In genomic region chr10:6177880-6178281, GRCh38 we compare ENCODE assay signal across 23 cellular contexts. TPM values are rescaled to one million over a fixed set of nuclear protein-coding genes. Genes with fewer than 3 reads are reported as not detected.
DNase-seq lines count a peak whose midpoint lies in the region; ATAC-seq, FAIRE-seq and TF ChIP-seq lines count a peak whose summit lies in the region.
"Had no signal": no experiment of that assay in that cellular context is flagged by ENCODE, and none has a peak within 500 bp of the region (broad histone marks: within the 10 kb centered on the region; RNA-seq: fewer than 3 reads in every experiment).

No MANE protein-coding gene starts in this region.

- no peak for TF ChIP-seq CTCF in bronchial epithelial cell (IDR thresholded peaks at IDR 0.05; ENCODE audit: insufficient read depth, low read length, severe bottlenecking)
- no peak for TF ChIP-seq CTCF in Peyer's patch (IDR thresholded peaks at IDR 0.05)

- H3K4me1 ChIP-seq in Peyer's patch = peaks cover 0 to 4% (median 0%) of the 10 kb centered on the region in 4 donors

- H3K4me3 ChIP-seq in bronchial epithelial cell (ENCODE audit: low read depth, low read length) = no peak overlapping the region
- H3K4me3 ChIP-seq in Peyer's patch = no peak overlapping the region
- H3K4me3 ChIP-seq: lung, SJCRH30 had no signal

- H3K4me1 Mint-ChIP-seq in activated T-cell treated with anti-CD3 and anti-CD28 coated beads, Interleukin-2, amount 50 U/mL, for 24 hours (ENCODE audit: low read depth) = peaks cover 51% of the 10 kb centered on the region
- H3K4me1 Mint-ChIP-seq in stimulated activated effector memory CD8-positive, alpha-beta T cell treated with anti-CD3 and anti-CD28 coated beads, Interleukin-12 subunit alpha, Interleukin-12 subunit beta, amount 100 ng/mL, for 72 hours = peaks cover 42% of the 10 kb centered on the region

- H3K27me3 Mint-ChIP-seq in activated T-cell treated with anti-CD3 and anti-CD28 coated beads, Interleukin-2, amount 50 U/mL, for 24 hours = no peaks in the 10 kb centered on the region
- H3K27me3 Mint-ChIP-seq: activated CD4-positive, alpha-beta memory T cell treated with anti-CD3 and anti-CD28 coated beads, Interleukin-2, amount 10 ng/mL, durations not matched to agents 7 days and 5 days had no signal

- no peaks in the 10 kb centered on the region for H3K9me3 Mint-ChIP-seq in activated T-cell treated with anti-CD3 and anti-CD28 coated beads, Interleukin-2, amount 50 U/mL, for 24 hours
- no peaks in the 10 kb centered on the region for H3K9me3 Mint-ChIP-seq in stimulated activated effector memory CD8-positive, alpha-beta T cell treated with anti-CD3 and anti-CD28 coated beads, Interleukin-12 subunit alpha, Interleukin-12 subunit beta, amount 100 ng/mL, for 72 hours
- H3K9me3 Mint-ChIP-seq: activated CD4-positive, alpha-beta memory T cell treated with anti-CD3 and anti-CD28 coated beads, Interleukin-2, amount 10 ng/mL, durations not matched to agents 7 days and 5 days; activated naive CD4-positive, alpha-beta T cell treated with anti-CD3 and anti-CD28 coated beads for 36 hours; T-helper 1 cell treated with Interleukin-12 subunit alpha and Interleukin-12 subunit beta and Interleukin-4 antibody, amounts not matched to agents 30 μg/mL and 1 μg/mL, for 36 hours had no signal

- H3K27ac ChIP-seq in Peyer's patch = peak overlapping the region in 1 of 4 donors; percentile 25
- H3K27ac ChIP-seq: foreskin keratinocyte, SJCRH30, VCaP had no signal

- FAIRE-seq in bronchial epithelial cell (lab: Jason Lieb, UNC) = peak; percentile 47
- FAIRE-seq: H1, islet of Langerhans had no signal

- TF ChIP-seq POLR2A in Peyer's patch (IDR thresholded peaks at IDR 0.05) = no peak

- intact Hi-C loops in left colon (cut with DNase I, micrococcal nuclease) = no loop called here

- H3K4me3 Mint-ChIP-seq in activated T-cell treated with anti-CD3 and anti-CD28 coated beads, Interleukin-2, amount 50 U/mL, for 24 hours = no peak overlapping the region
- H3K4me3 Mint-ChIP-seq in stimulated activated effector memory CD8-positive, alpha-beta T cell treated with anti-CD3 and anti-CD28 coated beads, Interleukin-12 subunit alpha, Interleukin-12 subunit beta, amount 100 ng/mL, for 72 hours = no peak overlapping the region
- H3K4me3 Mint-ChIP-seq: activated CD4-positive, alpha-beta memory T cell treated with anti-CD3 and anti-CD28 coated beads, Interleukin-2, amount 10 ng/mL, durations not matched to agents 7 days and 5 days; activated naive CD4-positive, alpha-beta T cell treated with anti-CD3 and anti-CD28 coated beads for 36 hours had no signal

- ATAC-seq in left colon = peak; percentile 8
- no peak for ATAC-seq in stimulated activated effector memory CD8-positive, alpha-beta T cell treated with anti-CD3 and anti-CD28 coated beads, Interleukin-12 subunit alpha, Interleukin-12 subunit beta, amount 100 ng/mL, for 72 hours
- ATAC-seq: foreskin keratinocyte had no signal

- H3K36me3 Mint-ChIP-seq in activated T-cell treated with anti-CD3 and anti-CD28 coated beads, Interleukin-2, amount 50 U/mL, for 24 hours (ENCODE audit: low read depth) = peaks cover 45% of the 10 kb centered on the region
- H3K36me3 Mint-ChIP-seq in stimulated activated effector memory CD8-positive, alpha-beta T cell treated with anti-CD3 and anti-CD28 coated beads, Interleukin-12 subunit alpha, Interleukin-12 subunit beta, amount 100 ng/mL, for 72 hours = peaks cover 19% of the 10 kb centered on the region

- H3K36me3 ChIP-seq in bronchial epithelial cell (ENCODE audit: control insufficient read depth, insufficient read depth, low read length) (peaks cover under 1% of the 10 kb centered on the region), Peyer's patch (no peaks in the 10 kb centered on the region)
- H3K36me3 ChIP-seq: SJCRH30 had no signal

- no peak for DNase-seq in activated T-cell treated with anti-CD3 and anti-CD28 coated beads, Interleukin-2, amount 50 U/mL, for 24 hours
- DNase-seq in activated T-cell treated with anti-CD3 and anti-CD28 coated beads, Interleukin-2, amount 50 U/mL, for 48 hours = no peak
- DNase-seq in bronchial epithelial cell (ENCODE audit: low read depth) = no peak
- no peak for DNase-seq in left colon
- DNase-seq in stimulated activated effector memory CD8-positive, alpha-beta T cell treated with anti-CD3 and anti-CD28 coated beads, Interleukin-12 subunit alpha, Interleukin-12 subunit beta, amount 100 ng/mL, for 72 hours (ENCODE audit: low spot score in 2 of 2) = no peak
- DNase-seq in Peyer's patch = no peak
- no peak for DNase-seq in OCI-M2 (lab: John Stamatoyannopoulos, UW; ENCODE audit: unreplicated experiment)
- no peak for DNase-seq in C1 segment of cervical spinal cord (lab: John Stamatoyannopoulos, UW)
- DNase-seq: activated CD4-positive, alpha-beta memory T cell treated with anti-CD3 and anti-CD28 coated beads, Interleukin-2, amount 10 ng/mL, durations not matched to agents 7 days and 5 days; activated naive CD4-positive, alpha-beta T cell treated with anti-CD3 and anti-CD28 coated beads for 36 hours; activated T-cell treated with anti-CD3 and anti-CD28 coated beads, Interleukin-2, amount 50 U/mL, for 1 hour; aorta; foreskin keratinocyte; hypothalamus; IMR-90; NCI-H1417; SJCRH30; stimulated activated CD8-positive, alpha-beta memory T cell treated with anti-CD3 and anti-CD28 coated beads, Interleukin-4, amount 100 ng/mL, for 48 hours had no signal

- H3K9me3 ChIP-seq in Peyer's patch = no peaks in the 10 kb centered on the region
- H3K9me3 ChIP-seq: SJCRH30 had no signal

- H3K27ac Mint-ChIP-seq in activated T-cell treated with anti-CD3 and anti-CD28 coated beads, Interleukin-2, amount 50 U/mL, for 24 hours = peak overlapping the region; percentile 44
- peak overlapping the region; percentile 88 for H3K27ac Mint-ChIP-seq in stimulated activated effector memory CD8-positive, alpha-beta T cell treated with anti-CD3 and anti-CD28 coated beads, Interleukin-12 subunit alpha, Interleukin-12 subunit beta, amount 100 ng/mL, for 72 hours
- H3K27ac Mint-ChIP-seq: activated CD4-positive, alpha-beta memory T cell treated with anti-CD3 and anti-CD28 coated beads, Interleukin-2, amount 10 ng/mL, durations not matched to agents 7 days and 5 days; T-helper 1 cell treated with Interleukin-12 subunit alpha and Interleukin-12 subunit beta and Interleukin-4 antibody, amounts not matched to agents 30 μg/mL and 1 μg/mL, for 36 hours had no signal

- H3K27me3 ChIP-seq in bronchial epithelial cell (ENCODE audit: control insufficient read depth, insufficient read depth, low read length) = no peaks in the 10 kb centered on the region
- no peaks in the 10 kb centered on the region for H3K27me3 ChIP-seq in Peyer's patch
- H3K27me3 ChIP-seq: foreskin keratinocyte, SJCRH30 had no signal

RNA-seq across cellular contexts. Expression of gene PFKFB3, which starts 24.9 kb away (rescaled TPM):
- 18.7 and 37.0 TPM in 2 replicates for total RNA-seq in bronchial epithelial cell
- 10 to 100 TPM; 19.1 to 20.2 TPM for total RNA-seq in left colon
- total RNA-seq in Peyer's patch = 10 to 100 TPM; 15.2 to 85.0 (median 36.6) TPM
